16 cellular contexts compared by ENCODE assay signal in the genomic region with DNA sequence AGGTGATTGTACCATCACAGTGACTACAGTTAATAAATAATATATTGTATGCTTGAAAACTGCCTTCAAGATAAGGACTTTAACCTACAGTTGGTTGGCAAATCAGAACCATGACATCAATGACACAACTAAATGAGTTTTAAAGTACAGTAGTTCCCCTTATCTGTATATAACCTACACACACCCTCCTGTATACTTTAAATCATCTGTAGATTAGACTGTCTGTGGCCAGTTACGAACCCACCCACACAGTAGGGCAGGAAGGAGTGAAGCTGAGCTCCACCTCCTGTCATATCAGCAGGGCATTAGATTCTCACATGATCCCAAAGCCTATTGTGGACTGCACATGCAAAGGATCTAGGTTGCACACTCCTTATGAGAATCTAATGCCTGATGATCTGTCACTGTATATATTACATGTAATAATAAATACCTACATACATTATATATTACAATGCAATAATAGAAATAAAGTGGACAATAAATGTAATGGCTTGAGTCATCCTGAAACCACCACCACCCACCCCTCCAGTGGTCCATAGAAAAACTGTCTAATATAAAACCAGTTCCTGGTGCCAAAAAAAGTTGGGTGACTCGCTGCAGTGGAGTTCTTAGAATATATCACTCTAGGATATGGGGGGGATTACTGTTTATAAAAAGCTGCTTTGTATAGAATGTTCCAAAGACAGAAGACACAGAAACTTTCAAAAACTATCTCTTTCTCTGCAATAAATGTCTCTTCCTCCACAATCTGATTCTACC. TPM values are rescaled to one million over a fixed set of nuclear protein-coding genes. Genes with fewer than 3 reads are reported as not detected.
DNase-seq lines count a peak whose midpoint lies in the region; ATAC-seq and TF ChIP-seq lines count a peak whose summit lies in the region.
"Had no signal": no experiment of that assay in that cellular context is flagged by ENCODE, and none has a peak within 500 bp of the region (broad histone marks: within the 10 kb centered on the region; RNA-seq: fewer than 3 reads in every experiment).

No MANE protein-coding gene starts in this region.

- no peak overlapping the region for H3K4me3 Mint-ChIP-seq in activated naive CD8-positive, alpha-beta T cell treated with anti-CD3 and anti-CD28 coated beads, Interleukin-2, amount 50 U/mL, for 24 hours
- H3K4me3 Mint-ChIP-seq in neural crest cell, result no peak overlapping the region

- peaks cover 72% of the 10 kb centered on the region for H3K4me1 Mint-ChIP-seq in activated naive CD8-positive, alpha-beta T cell treated with anti-CD3 and anti-CD28 coated beads, Interleukin-2, amount 50 U/mL, for 24 hours
- peaks cover 16% of the 10 kb centered on the region for H3K4me1 Mint-ChIP-seq in neural crest cell

- H3K9me3 Mint-ChIP-seq in activated naive CD8-positive, alpha-beta T cell treated with anti-CD3 and anti-CD28 coated beads, Interleukin-2, amount 50 U/mL, for 24 hours, result peaks cover 5% of the 10 kb centered on the region
- H3K9me3 Mint-ChIP-seq in neural crest cell, result peaks cover 4% of the 10 kb centered on the region

- TF ChIP-seq CTCF in neural crest cell (conservative IDR thresholded peaks at IDR 0.05), result no peak

- no peak for DNase-seq in activated CD4-positive, CD25-positive, alpha-beta regulatory T cell (lab: John Stamatoyannopoulos, UW)
- no peak for DNase-seq in activated naive CD8-positive, alpha-beta T cell treated with anti-CD3 and anti-CD28 coated beads, Interleukin-2, amount 50 U/mL, for 24 hours
- DNase-seq in neural crest cell (ENCODE audit: low read depth, low spot score), result no peak
- no peak for DNase-seq in NCI-H2081 (lab: John Stamatoyannopoulos, UW)
- DNase-seq in NCI-H1436 treated with DMSO at 0.1 percent for 48 hours (lab: John Stamatoyannopoulos, UW), result no peak
- DNase-seq: Calu3; effector CD4-positive, alpha-beta T cell; occipital lobe; SIG-M5; substantia nigra; WERI-Rb-1 had no signal

- H3K36me3 Mint-ChIP-seq in activated naive CD8-positive, alpha-beta T cell treated with anti-CD3 and anti-CD28 coated beads, Interleukin-2, amount 50 U/mL, for 24 hours (ENCODE audit: low read depth), result peaks cover 8% of the 10 kb centered on the region
- peaks cover 3% of the 10 kb centered on the region for H3K36me3 Mint-ChIP-seq in neural crest cell (ENCODE audit: low read depth)

- H3K27ac Mint-ChIP-seq in activated naive CD8-positive, alpha-beta T cell treated with anti-CD3 and anti-CD28 coated beads, Interleukin-2, amount 50 U/mL, for 24 hours, result peak overlapping the region; percentile 13
- H3K27ac Mint-ChIP-seq in neural crest cell (ENCODE audit: unreplicated experiment), result peak overlapping the region; percentile 83

- H3K27me3 Mint-ChIP-seq in activated naive CD8-positive, alpha-beta T cell treated with anti-CD3 and anti-CD28 coated beads, Interleukin-2, amount 50 U/mL, for 24 hours, result no peaks in the 10 kb centered on the region
- H3K27me3 Mint-ChIP-seq in neural crest cell (ENCODE audit: low read depth), result no peaks in the 10 kb centered on the region

- peak; percentile 34 to 51 for ATAC-seq in activated CD4-positive, CD25-positive, alpha-beta regulatory T cell treated with anti-CD3 and anti-CD28 coated beads, Interleukin-2, amount 50 U/mL, for 24 hours
- ATAC-seq in HG02852 (IDR thresholded peaks at IDR 0.05; ENCODE audit: unreplicated experiment) (peak; percentile 23), GM19324 (IDR thresholded peaks at IDR 0.05; ENCODE audit: low FRiP score, unreplicated experiment) (no peak)
- peak; percentile 68 for ATAC-seq in activated naive CD8-positive, alpha-beta T cell treated with anti-CD3 and anti-CD28 coated beads, Interleukin-2, amount 50 U/mL, for 24 hours
- ATAC-seq: gastroesophageal sphincter, HCT116 had no signal

RNA-seq across cellular contexts. Expression of a gene that starts 5.6 kb away (rescaled TPM):
- total RNA-seq in neural crest cell, result 3.3 and 4.0 TPM in 2 replicates
